1 cellular context compared by ENCODE assay signal in the genomic region with DNA sequence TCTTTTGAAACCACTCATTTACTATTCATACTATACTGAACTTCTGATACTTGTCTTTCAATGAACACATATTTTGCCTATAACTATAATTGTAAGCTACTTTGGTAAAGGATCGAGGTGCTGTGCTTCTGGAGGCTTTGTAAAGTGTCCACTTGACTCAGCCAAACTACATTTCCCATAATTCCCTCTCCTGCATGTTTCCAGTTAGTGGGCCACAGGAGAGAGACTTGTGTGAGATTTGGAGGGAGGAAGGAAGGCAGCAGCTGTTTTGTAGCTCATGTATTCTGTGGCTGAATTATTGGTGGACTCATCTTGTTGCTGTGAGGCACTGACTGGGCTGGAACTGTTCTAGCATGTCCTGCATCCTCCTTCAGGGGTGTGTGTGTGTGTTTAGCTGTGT.
TF ChIP-seq lines count a peak whose summit lies in the region.

No MANE protein-coding gene starts in this region.

TF ChIP-seq in WTC11, 78 proteins besides CTCF, POLR2A, EP300 and RAD21:
- TF ChIP-seq, protein P1, sequence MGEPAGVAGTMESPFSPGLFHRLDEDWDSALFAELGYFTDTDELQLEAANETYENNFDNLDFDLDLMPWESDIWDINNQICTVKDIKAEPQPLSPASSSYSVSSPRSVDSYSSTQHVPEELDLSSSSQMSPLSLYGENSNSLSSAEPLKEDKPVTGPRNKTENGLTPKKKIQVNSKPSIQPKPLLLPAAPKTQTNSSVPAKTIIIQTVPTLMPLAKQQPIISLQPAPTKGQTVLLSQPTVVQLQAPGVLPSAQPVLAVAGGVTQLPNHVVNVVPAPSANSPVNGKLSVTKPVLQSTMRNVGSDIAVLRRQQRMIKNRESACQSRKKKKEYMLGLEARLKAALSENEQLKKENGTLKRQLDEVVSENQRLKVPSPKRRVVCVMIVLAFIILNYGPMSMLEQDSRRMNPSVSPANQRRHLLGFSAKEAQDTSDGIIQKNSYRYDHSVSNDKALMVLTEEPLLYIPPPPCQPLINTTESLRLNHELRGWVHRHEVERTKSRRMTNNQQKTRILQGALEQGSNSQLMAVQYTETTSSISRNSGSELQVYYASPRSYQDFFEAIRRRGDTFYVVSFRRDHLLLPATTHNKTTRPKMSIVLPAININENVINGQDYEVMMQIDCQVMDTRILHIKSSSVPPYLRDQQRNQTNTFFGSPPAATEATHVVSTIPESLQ (CRISPR knock-in tag; IDR thresholded peaks at IDR 0.05), result no peak
- TF ChIP-seq ZNF423 (CRISPR knock-in tag; IDR thresholded peaks at IDR 0.05) (no peak), CREB1 (CRISPR knock-in tag; IDR thresholded peaks at IDR 0.05) (no peak), MYBL2 (CRISPR knock-in tag; IDR thresholded peaks at IDR 0.05) (no peak), TEAD1 (CRISPR knock-in tag; IDR thresholded peaks at IDR 0.05) (no peak), E2F1 (CRISPR knock-in tag; IDR thresholded peaks at IDR 0.05) (no peak), NR1H2 (CRISPR knock-in tag; IDR thresholded peaks at IDR 0.05) (no peak), KAT7 (CRISPR knock-in tag; IDR thresholded peaks at IDR 0.05; ENCODE audit: borderline replicate concordance) (no peak), NFE2L1 (CRISPR knock-in tag; IDR thresholded peaks at IDR 0.05) (no peak), FOXJ3 (CRISPR knock-in tag; IDR thresholded peaks at IDR 0.05; ENCODE audit: borderline replicate concordance) (no peak), ETV6 (CRISPR knock-in tag; IDR thresholded peaks at IDR 0.05) (no peak), STAT6 (CRISPR knock-in tag; conservative IDR thresholded peaks at IDR 0.05; ENCODE audit: low read depth) (no peak)
- TF ChIP-seq, protein P2, sequence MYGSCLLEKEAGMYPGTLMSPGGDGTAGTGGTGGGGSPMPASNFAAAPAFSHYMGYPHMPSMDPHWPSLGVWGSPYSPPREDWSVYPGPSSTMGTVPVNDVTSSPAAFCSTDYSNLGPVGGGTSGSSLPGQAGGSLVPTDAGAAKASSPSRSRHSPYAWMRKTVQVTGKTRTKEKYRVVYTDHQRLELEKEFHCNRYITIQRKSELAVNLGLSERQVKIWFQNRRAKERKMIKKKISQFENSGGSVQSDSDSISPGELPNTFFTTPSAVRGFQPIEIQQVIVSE (CRISPR knock-in tag; IDR thresholded peaks at IDR 0.05; ENCODE audit: borderline replicate concordance), result no peak
